7 cellular contexts compared by ENCODE assay signal in the genomic region with DNA sequence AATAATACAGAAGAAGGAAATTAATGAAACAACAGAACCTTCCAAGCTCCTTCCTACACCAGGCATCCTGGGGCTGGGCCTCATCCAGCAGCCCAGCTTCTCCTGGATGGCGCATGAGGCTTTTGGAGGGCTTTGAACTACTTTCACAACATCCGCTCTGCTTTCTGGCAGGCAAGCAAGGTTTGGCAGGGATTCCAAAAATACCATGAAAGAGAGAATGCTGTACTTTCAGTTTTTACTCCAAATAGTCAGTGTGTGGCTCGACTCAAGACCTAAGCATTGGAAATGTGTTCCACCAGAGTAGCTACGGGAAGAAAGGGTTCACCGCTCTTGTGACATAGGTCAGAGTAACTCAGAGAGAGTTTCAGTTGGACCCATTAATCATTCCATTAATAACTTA.
DNase-seq lines count a peak whose midpoint lies in the region; ATAC-seq and TF ChIP-seq lines count a peak whose summit lies in the region.

No MANE protein-coding gene starts in this region.

- H3K9ac ChIP-seq in stomach smooth muscle (ENCODE audit: low read length in 2 of 2), result no peak overlapping the region

- no peak overlapping the region for H3K4me3 ChIP-seq in astrocyte of the cerebellum (ENCODE audit: low read depth, low read length)
- H3K4me3 ChIP-seq in stomach smooth muscle (ENCODE audit: low read length in 2 of 2), result peak overlapping the region; percentile 3 to 42

- peak; percentile 33 for ATAC-seq in GM18868 (IDR thresholded peaks at IDR 0.05; ENCODE audit: unreplicated experiment)

- no peak for TF ChIP-seq CTCF in astrocyte of the cerebellum (IDR thresholded peaks at IDR 0.05; ENCODE audit: low read depth, low read length, missing control alignments)

- H3K27ac ChIP-seq in stomach smooth muscle (ENCODE audit: low read length), result no peak overlapping the region

- no peaks in the 10 kb centered on the region for H3K36me3 ChIP-seq in stomach smooth muscle (ENCODE audit: control insufficient read depth in 2 of 2, insufficient read depth in 2 of 2, low read length in 2 of 2)

- no peaks in the 10 kb centered on the region for H3K4me1 ChIP-seq in stomach smooth muscle (ENCODE audit: control insufficient read depth, insufficient read depth, low read length)

- DNase-seq in astrocyte of the cerebellum (ENCODE audit: low read depth) (peak; percentile 96), inferior parietal cortex (ENCODE audit: extremely low spot score) (peak; percentile 76), NCI-H510A (lab: John Stamatoyannopoulos, UW) (no peak), activated gamma-delta T cell treated with Interleukin-2 at 50 U/mL for 16 hours (no peak), NCI-H1092 treated with DMSO at 0.1 percent for 48 hours (lab: John Stamatoyannopoulos, UW) (no peak)

- in situ Hi-C loops in astrocyte of the cerebellum (cut with HindIII; ENCODE audit: low sequenced_read_pairs), result loop anchor here (25.0 kb wide), 1 partner anchor 223 kb away; no protein-coding TSS in a partner anchor

- no peaks in the 10 kb centered on the region for H3K27me3 ChIP-seq in stomach smooth muscle (ENCODE audit: control insufficient read depth in 1 of 2, insufficient read depth in 2 of 2, low read length in 2 of 2)

- H3K9me3 ChIP-seq in stomach smooth muscle (ENCODE audit: control insufficient read depth in 2 of 2, low read length in 2 of 2), result peaks cover 0 to 5% of the 10 kb centered on the region in 2 donors

Comparison
In these comparisons a context has a peak if more than half of its experiments do, and no peak if none do; other contexts are left out.
1. DNase-seq: peak in astrocyte of the cerebellum (single experiment) and inferior parietal cortex (single experiment); none in NCI-H510A (single experiment), activated gamma-delta T cell treated with Interleukin-2 at 50 U/mL for 16 hours (single experiment) and NCI-H1092 treated with DMSO at 0.1 percent for 48 hours (single experiment).